Comparison of ENCODE assay signal across 8 cellular contexts in genomic region chr22:46069518-46070214, GRCh38.
DNase-seq lines count a peak whose midpoint lies in the region; ATAC-seq and TF ChIP-seq lines count a peak whose summit lies in the region.

No MANE protein-coding gene starts in this region.

- CTCF ChIA-PET in AG04449 (lab: Yijun Ruan, JAX): interaction anchor here (0.8 to 2.9 kb wide), 8 partner anchors 9 to 74 kb away, joined by 3 to 20 read pairs (median 4); no protein-coding TSS in a partner anchor

- H3K9me3 Mint-ChIP-seq in neural crest cell: no peaks in the 10 kb centered on the region

- H3K4me1 Mint-ChIP-seq in neural crest cell: no peaks in the 10 kb centered on the region

- peak overlapping the region; percentile 29 for H3K4me3 Mint-ChIP-seq in neural crest cell

- ATAC-seq in HG02588 (IDR thresholded peaks at IDR 0.05; ENCODE audit: unreplicated experiment) (no peak), GM21528 (IDR thresholded peaks at IDR 0.05; ENCODE audit: low FRiP score, unreplicated experiment) (no peak)

- peak; percentile 78 for DNase-seq in AG04449 (ENCODE audit: low read depth, low spot score)
- DNase-seq in NCI-H446 (lab: John Stamatoyannopoulos, UW): peak; percentile 94 to 95
- peak; percentile 35 for DNase-seq in activated T-cell treated with anti-CD3 and anti-CD28 coated beads for 48 hours (ENCODE audit: low read depth)
- DNase-seq in foreskin fibroblast: peak; percentile 95 to 97
- no peak for DNase-seq in neural crest cell (ENCODE audit: low read depth, low spot score)

- no peak for TF ChIP-seq CTCF in AG04449 (IDR thresholded peaks at IDR 0.05; ENCODE audit: insufficient read depth, low read length, missing control alignments)
- no peak for TF ChIP-seq CTCF in foreskin fibroblast (IDR thresholded peaks at IDR 0.05; ENCODE audit: low read depth, low read length)
- no peak for TF ChIP-seq CTCF in neural crest cell (conservative IDR thresholded peaks at IDR 0.05)

- peaks cover 89% of the 10 kb centered on the region for H3K27me3 Mint-ChIP-seq in neural crest cell (ENCODE audit: low read depth)

- POLR2A ChIA-PET in AG04449 (lab: Yijun Ruan, JAX): interaction anchor here (1.0 to 2.7 kb wide), 11 partner anchors 13 to 73 kb away, joined by 3 to 32 read pairs (median 4); no protein-coding TSS in a partner anchor

- H3K27ac Mint-ChIP-seq in neural crest cell (ENCODE audit: unreplicated experiment): no peak overlapping the region

- peak; percentile 58 for TF ChIP-seq POLR2A in GM18951 (IDR thresholded peaks at IDR 0.05; ENCODE audit: extremely low read depth, insufficient read depth, insufficient read length)

- in situ Hi-C loops in GM18951 (cut with MboI; ENCODE audit: low sequenced_read_pairs, unreplicated experiment): no loop called here

- H3K4me3 ChIP-seq in AG04449 (ENCODE audit: low read depth, low read length): peak overlapping the region; percentile 68
- peak overlapping the region; percentile 67 to 71 for H3K4me3 ChIP-seq in foreskin fibroblast (ENCODE audit: low read depth in 1 of 2, low read length in 2 of 2)

- H3K36me3 Mint-ChIP-seq in neural crest cell (ENCODE audit: low read depth): no peaks in the 10 kb centered on the region
